Comparison of ENCODE assay signal across 1 cellular context in genomic region chr19:4198467-4199126, GRCh38.
TF ChIP-seq lines count a peak whose summit lies in the region.

No MANE protein-coding gene starts in this region.

TF ChIP-seq in WTC11, 78 proteins besides CTCF, POLR2A, EP300 and RAD21 (continued from another document):
- TF ChIP-seq IRF1 (CRISPR knock-in tag; IDR thresholded peaks at IDR 0.05) (no peak), ZNF512 (CRISPR knock-in tag; IDR thresholded peaks at IDR 0.05; ENCODE audit: borderline replicate concordance) (no peak), ZNF219 (CRISPR knock-in tag; IDR thresholded peaks at IDR 0.05; ENCODE audit: borderline replicate concordance) (no peak), PRRX2 (CRISPR knock-in tag; IDR thresholded peaks at IDR 0.05) (no peak), ATF1 (CRISPR knock-in tag; IDR thresholded peaks at IDR 0.05) (no peak), JUN (CRISPR knock-in tag; IDR thresholded peaks at IDR 0.05) (no peak), TEAD1 (CRISPR knock-in tag; IDR thresholded peaks at IDR 0.05) (no peak), ATF3 (CRISPR knock-in tag; conservative IDR thresholded peaks at IDR 0.05) (no peak), AFF4 (CRISPR knock-in tag; IDR thresholded peaks at IDR 0.05; ENCODE audit: borderline replicate concordance) (no peak), CDX4 (CRISPR knock-in tag; IDR thresholded peaks at IDR 0.05; ENCODE audit: borderline replicate concordance) (no peak)
